Comparison of ENCODE assay signal across 10 cellular contexts in the genomic region with DNA sequence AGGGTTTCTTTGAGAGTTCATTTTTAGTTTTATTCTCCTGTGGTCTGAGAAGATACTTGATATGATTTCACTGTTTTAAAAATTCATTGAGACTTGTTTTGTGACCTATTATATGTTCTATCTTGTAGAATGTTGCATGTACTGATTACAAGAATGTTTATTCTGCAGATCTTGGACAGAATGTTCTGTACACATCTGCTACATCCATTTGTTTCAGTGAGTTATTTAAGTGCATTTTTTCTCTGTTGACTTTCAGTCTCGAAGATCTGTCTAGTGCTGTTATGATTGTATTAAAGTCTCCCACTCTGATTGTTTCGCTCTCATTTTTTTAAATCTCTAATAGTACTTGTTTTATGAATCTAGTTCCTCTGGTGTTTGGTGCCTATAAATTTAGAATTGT.
DNase-seq lines count a peak whose midpoint lies in the region; ATAC-seq, FAIRE-seq and TF ChIP-seq lines count a peak whose summit lies in the region.
"Had no signal": no experiment of that assay in that cellular context is flagged by ENCODE, and none has a peak within 500 bp of the region (broad histone marks: within the 10 kb centered on the region; RNA-seq: fewer than 3 reads in every experiment).

No MANE protein-coding gene starts in this region.

- H3K4me2 ChIP-seq in DOHH2 (ENCODE audit: low read length) = peak overlapping the region; percentile 90
- peak overlapping the region; percentile 74 for H3K4me2 ChIP-seq in OCI-LY1 (ENCODE audit: low read length)

- H3K27me3 ChIP-seq in DOHH2 (ENCODE audit: control insufficient read depth, low read length) (no peaks in the 10 kb centered on the region), OCI-LY1 (ENCODE audit: insufficient read depth, low read length) (no peaks in the 10 kb centered on the region), gastrocnemius medialis (no peaks in the 10 kb centered on the region), MG63 (no peaks in the 10 kb centered on the region)

- H3K27ac ChIP-seq in DOHH2 (ENCODE audit: low read depth, low read length) (peak overlapping the region; percentile 96), OCI-LY1 (ENCODE audit: low read depth, low read length, poor library complexity, severe bottlenecking) (peak overlapping the region; percentile 99), gastrocnemius medialis (peak overlapping the region; percentile 3 to 81 (median 80))

- in situ Hi-C loops in gastrocnemius medialis (cut with MboI; ENCODE audit: low sequenced_read_pairs in 4 of 4) = no loop called here

- H3K9ac ChIP-seq in OCI-LY1 (ENCODE audit: low read length) = peak overlapping the region; percentile 98

- peak overlapping the region; percentile 89 for H3K4me3 ChIP-seq in DOHH2 (ENCODE audit: low read length)
- peak overlapping the region; percentile 85 for H3K4me3 ChIP-seq in OCI-LY1 (ENCODE audit: low read depth, low read length, poor library complexity, severe bottlenecking)
- H3K4me3 ChIP-seq in gastrocnemius medialis = peak overlapping the region in 1 of 4 donors; percentile 56
- H3K4me3 ChIP-seq in MG63 = no peak overlapping the region

- H3K9me3 ChIP-seq in DOHH2 (ENCODE audit: control insufficient read depth, insufficient read depth, low read length) = peaks cover 7% of the 10 kb centered on the region; the same call in 1 of the 2 replicates
- no peaks in the 10 kb centered on the region for H3K9me3 ChIP-seq in OCI-LY1 (ENCODE audit: low read length)
- H3K9me3 ChIP-seq in gastrocnemius medialis = no peaks in the 10 kb centered on the region
- H3K9me3 ChIP-seq in MG63 = no peaks in the 10 kb centered on the region

- FAIRE-seq in endometrium (lab: Jason Lieb, UNC) = peak; percentile 79

- DNase-seq in gastrocnemius medialis = no peak
- DNase-seq in GM10266 (ENCODE audit: extremely low spot score) = no peak
- no peak for DNase-seq in omental fat pad (ENCODE audit: low spot score)
- DNase-seq in MG63 = no peak
- DNase-seq: activated effector memory CD4-positive, alpha-beta T cell treated with Interleukin-2 at 50 U/mL for 16 hours; effector CD8-positive, alpha-beta T cell; T1000 had no signal

- peaks cover 40% of the 10 kb centered on the region for H3F3A ChIP-seq in DOHH2 (ENCODE audit: control insufficient read depth, insufficient read depth)
- H3F3A ChIP-seq in OCI-LY1 (ENCODE audit: insufficient read depth, low read length) = peaks cover 9% of the 10 kb centered on the region; the same call in 1 of the 2 replicates

- H2AFZ ChIP-seq in OCI-LY1 (ENCODE audit: low read length) = no peak overlapping the region

- H3K4me1 ChIP-seq in DOHH2 (ENCODE audit: control insufficient read depth, low read length) (peaks cover 60% of the 10 kb centered on the region), OCI-LY1 (ENCODE audit: insufficient read depth, low read length, severe bottlenecking) (peaks cover 56% of the 10 kb centered on the region), gastrocnemius medialis (peaks cover 0 to 9% of the 10 kb centered on the region in 2 donors)

- peak in 1 of 2 donors; percentile 6 for TF ChIP-seq POLR2A in gastrocnemius medialis (IDR thresholded peaks at IDR 0.05)

- H3K36me3 ChIP-seq in DOHH2 (ENCODE audit: control insufficient read depth, low read length) (peaks cover 35% of the 10 kb centered on the region), OCI-LY1 (ENCODE audit: insufficient read depth, low read length) (no peaks in the 10 kb centered on the region), gastrocnemius medialis (no peaks in the 10 kb centered on the region), MG63 (no peaks in the 10 kb centered on the region)

- H4K20me1 ChIP-seq in DOHH2 (ENCODE audit: control insufficient read depth, insufficient read depth, low read depth, low read length) = no peaks in the 10 kb centered on the region
- H4K20me1 ChIP-seq in OCI-LY1 (ENCODE audit: insufficient read depth, low read length) = no peaks in the 10 kb centered on the region

- ATAC-seq in gastrocnemius medialis (peak; percentile 51 to 53), omental fat pad (ENCODE audit: low FRiP score) (no peak)

- TF ChIP-seq CTCF in DOHH2 (IDR thresholded peaks at IDR 0.05; ENCODE audit: low read depth, low read length, poor library complexity, severe bottlenecking) = no peak
- no peak for TF ChIP-seq CTCF in OCI-LY1 (IDR thresholded peaks at IDR 0.05; ENCODE audit: low read length)
- TF ChIP-seq CTCF in gastrocnemius medialis (IDR thresholded peaks at IDR 0.05 in 4 of 5, conservative IDR thresholded peaks at IDR 0.05 in 1 of 5) = no peak
- no peak for TF ChIP-seq CTCF in GM10266 (IDR thresholded peaks at IDR 0.05; ENCODE audit: control insufficient read depth, insufficient read depth, low read depth, missing control alignments)
- TF ChIP-seq CTCF in omental fat pad (IDR thresholded peaks at IDR 0.05) = no peak

- no peaks in the 10 kb centered on the region for H3K9me2 ChIP-seq in DOHH2 (replicated peaks; ENCODE audit: control insufficient read depth, low read length)
- no peaks in the 10 kb centered on the region for H3K9me2 ChIP-seq in OCI-LY1 (ENCODE audit: low read depth, low read length)

- H3K79me2 ChIP-seq in DOHH2 (ENCODE audit: control insufficient read depth, low read length) (peaks cover 74% of the 10 kb centered on the region), OCI-LY1 (ENCODE audit: insufficient read depth, low read length) (peaks cover 52% of the 10 kb centered on the region)

- intact Hi-C loops in gastrocnemius medialis (cut with DNase I; ENCODE audit: low total_unique reads) = no loop called here
